Comparison of ENCODE assay signal across 8 cellular contexts in the genomic region with DNA sequence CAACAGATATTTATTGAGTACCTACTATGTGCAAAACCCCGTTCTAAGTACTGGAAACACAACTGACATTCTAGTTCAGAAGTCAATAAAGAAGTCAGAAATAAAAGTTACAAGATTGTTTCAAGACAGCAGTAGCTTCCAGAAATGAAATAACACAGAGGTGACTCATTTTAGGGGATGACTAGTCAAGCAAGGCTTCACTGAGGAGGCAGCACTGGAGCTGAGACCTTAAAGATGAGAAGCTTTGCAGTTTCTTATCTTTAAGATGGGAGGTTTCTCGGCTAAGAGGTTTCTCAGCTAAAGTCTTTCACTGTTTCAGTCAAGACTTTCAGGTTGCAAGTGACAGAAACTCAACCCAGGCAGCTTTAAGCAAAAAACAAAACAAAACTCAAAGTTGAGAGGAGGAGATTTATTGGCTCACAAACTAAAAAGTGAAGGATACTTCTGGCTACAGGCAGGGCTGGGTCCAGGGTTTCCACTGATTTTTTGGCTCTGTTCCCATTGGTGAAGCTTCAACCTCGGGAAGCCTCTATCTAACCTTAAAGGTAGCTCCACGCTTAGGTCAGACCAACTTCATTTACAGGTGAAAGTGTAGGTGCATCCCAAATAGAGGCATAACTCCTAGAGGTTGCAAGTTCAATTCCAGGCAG. TPM values are rescaled to one million over a fixed set of nuclear protein-coding genes. Genes with fewer than 3 reads are reported as not detected.
A peak's percentile ranks its signal among the peaks of the same experiment; 100 is the strongest.
DNase-seq lines count a peak whose midpoint lies in the region; ATAC-seq and TF ChIP-seq lines count a peak whose summit lies in the region.

No MANE protein-coding gene starts in this region.

- H3K9me3 ChIP-seq in AG04450 (ENCODE audit: control insufficient read depth, insufficient read depth, low read length) (no peaks in the 10 kb centered on the region), PC-3 (ENCODE audit: low read length) (no peaks in the 10 kb centered on the region)
- H3K9me3 ChIP-seq in naive thymus-derived CD4-positive, alpha-beta T cell (ENCODE audit: control insufficient read depth in 2 of 3, low read length in 3 of 3): no peaks in the 10 kb centered on the region

- H3K27me3 Mint-ChIP-seq in activated naive CD4-positive, alpha-beta T cell treated with anti-CD3 and anti-CD28 coated beads, Interleukin-2, amount 10 ng/mL, durations not matched to agents 7 days and 5 days: no peaks in the 10 kb centered on the region
- peaks cover 0 to 9% (median 2%) of the 10 kb centered on the region in 5 donors for H3K27me3 Mint-ChIP-seq in naive thymus-derived CD4-positive, alpha-beta T cell

- H3F3A ChIP-seq in PC-3 (ENCODE audit: low read length, unreplicated experiment): no peaks in the 10 kb centered on the region

- H3K27ac Mint-ChIP-seq in activated naive CD4-positive, alpha-beta T cell treated with anti-CD3 and anti-CD28 coated beads, Interleukin-2, amount 10 ng/mL, durations not matched to agents 7 days and 5 days: no peak overlapping the region
- no peak overlapping the region for H3K27ac Mint-ChIP-seq in naive thymus-derived CD4-positive, alpha-beta T cell

- no peaks in the 10 kb centered on the region for H3K36me3 Mint-ChIP-seq in activated naive CD4-positive, alpha-beta T cell treated with anti-CD3 and anti-CD28 coated beads, Interleukin-2, amount 10 ng/mL, durations not matched to agents 7 days and 5 days
- H3K36me3 Mint-ChIP-seq in naive thymus-derived CD4-positive, alpha-beta T cell: no peaks in the 10 kb centered on the region

- H3K9me3 Mint-ChIP-seq in activated naive CD4-positive, alpha-beta T cell treated with anti-CD3 and anti-CD28 coated beads, Interleukin-2, amount 10 ng/mL, durations not matched to agents 7 days and 5 days: no peaks in the 10 kb centered on the region
- no peaks in the 10 kb centered on the region for H3K9me3 Mint-ChIP-seq in naive thymus-derived CD4-positive, alpha-beta T cell

- POLR2A ChIA-PET in AG04450 (lab: Yijun Ruan, JAX): interaction anchor here (0.6 to 1.7 kb wide), 4 partner anchors 9 to 67 kb away, joined by 3 to 28 read pairs (median 11); no protein-coding TSS in a partner anchor
- POLR2A ChIA-PET in PC-3 (lab: Charles Lee; ENCODE audit: unreplicated experiment): no interaction called here
- POLR2A ChIA-PET in naive thymus-derived CD4-positive, alpha-beta T cell (lab: Charles Lee): no interaction called here

- no peak for TF ChIP-seq CTCF in AG04450 (IDR thresholded peaks at IDR 0.05; ENCODE audit: low read depth, low read length)
- TF ChIP-seq CTCF in PC-3 (conservative IDR thresholded peaks at IDR 0.05; ENCODE audit: low read depth, low read length): no peak

- H3K4me3 Mint-ChIP-seq in activated naive CD4-positive, alpha-beta T cell treated with anti-CD3 and anti-CD28 coated beads, Interleukin-2, amount 10 ng/mL, durations not matched to agents 7 days and 5 days: no peak overlapping the region
- no peak overlapping the region for H3K4me3 Mint-ChIP-seq in naive thymus-derived CD4-positive, alpha-beta T cell

- H3K9ac ChIP-seq in PC-3 (ENCODE audit: low read length): no peak overlapping the region

- H3K27me3 ChIP-seq in AG04450 (ENCODE audit: control insufficient read depth, insufficient read depth, low read length) (no peaks in the 10 kb centered on the region), PC-3 (ENCODE audit: low read length) (no peaks in the 10 kb centered on the region)
- H3K27me3 ChIP-seq in naive thymus-derived CD4-positive, alpha-beta T cell (ENCODE audit: control insufficient read depth in 2 of 2, insufficient read depth in 2 of 2, low read length in 2 of 2): no peaks in the 10 kb centered on the region

- no peak overlapping the region for H2AFZ ChIP-seq in PC-3 (ENCODE audit: low read length)

- H3K4me1 Mint-ChIP-seq in activated naive CD4-positive, alpha-beta T cell treated with anti-CD3 and anti-CD28 coated beads, Interleukin-2, amount 10 ng/mL, durations not matched to agents 7 days and 5 days: no peaks in the 10 kb centered on the region
- peaks cover 0 to 14% (median 0%) of the 10 kb centered on the region in 7 donors for H3K4me1 Mint-ChIP-seq in naive thymus-derived CD4-positive, alpha-beta T cell

- H3K9me2 ChIP-seq in PC-3 (replicated peaks; ENCODE audit: low read length): no peaks in the 10 kb centered on the region

- H3K4me3 ChIP-seq in AG04450 (ENCODE audit: low read depth, low read length): no peak overlapping the region
- peak overlapping the region; percentile 30; the same call in 1 of the 2 replicates for H3K4me3 ChIP-seq in PC-3 (ENCODE audit: low read length)
- no peak overlapping the region for H3K4me3 ChIP-seq in naive thymus-derived CD4-positive, alpha-beta T cell (ENCODE audit: low read length)

- H3K27ac ChIP-seq in AG04450 (ENCODE audit: low read depth, low read length) (peak overlapping the region; percentile 65), PC-3 (ENCODE audit: low read length) (peak overlapping the region; percentile 74)
- no peak overlapping the region for H3K27ac ChIP-seq in naive thymus-derived CD4-positive, alpha-beta T cell (ENCODE audit: low read depth, low read length)

- no peaks in the 10 kb centered on the region for H3K79me2 ChIP-seq in PC-3 (ENCODE audit: low read length)

- H4K20me1 ChIP-seq in PC-3 (ENCODE audit: low read length): no peaks in the 10 kb centered on the region

- peaks cover 25% of the 10 kb centered on the region for H3K4me1 ChIP-seq in PC-3 (ENCODE audit: insufficient read depth, low read length)
- H3K4me1 ChIP-seq in naive thymus-derived CD4-positive, alpha-beta T cell (ENCODE audit: control insufficient read depth in 2 of 2, insufficient read depth in 2 of 2, low read length in 2 of 2): no peaks in the 10 kb centered on the region

- DNase-seq in AG04450 (ENCODE audit: low read depth, low spot score) (peak; percentile 51), PC-3 (peak; percentile 73), fibroblast of the conjunctiva (ENCODE audit: low read depth) (peak; percentile 69), Right ventricle myocardium inferior (ENCODE audit: missing footprints) (no peak)
- no peak for DNase-seq in activated naive CD4-positive, alpha-beta T cell treated with anti-CD3 and anti-CD28 coated beads, Interleukin-2, amount 10 ng/mL, durations not matched to agents 7 days and 5 days
- no peak for DNase-seq in naive thymus-derived CD4-positive, alpha-beta T cell

- no peaks in the 10 kb centered on the region for H3K36me3 ChIP-seq in PC-3 (ENCODE audit: low read depth, low read length)
- H3K36me3 ChIP-seq in naive thymus-derived CD4-positive, alpha-beta T cell (ENCODE audit: control insufficient read depth in 2 of 3, insufficient read depth in 3 of 3, low read length in 3 of 3): no peaks in the 10 kb centered on the region

- ATAC-seq in GM21381 (IDR thresholded peaks at IDR 0.05; ENCODE audit: unreplicated experiment) (peak; percentile 70), PC-3 (no peak), HG03039 (IDR thresholded peaks at IDR 0.05; ENCODE audit: unreplicated experiment) (no peak), Right ventricle myocardium inferior (no peak)
- ATAC-seq in naive thymus-derived CD4-positive, alpha-beta T cell: no peak

- intact Hi-C loops in PC-3 (cut with micrococcal nuclease): no loop called here
- intact Hi-C loops in naive thymus-derived CD4-positive, alpha-beta T cell (cut with micrococcal nuclease): no loop called here
- intact Hi-C loops in Right ventricle myocardium inferior (cut with DNase I): no loop called here

- peak overlapping the region; percentile 48 for H3K4me2 ChIP-seq in PC-3 (ENCODE audit: low read length)

- CTCF ChIA-PET in AG04450 (lab: Charles Lee) (interaction anchor here (0.5 to 5.2 kb wide), 8 partner anchors 30 to 1003 kb away, joined by 3 to 24 read pairs (median 3); no protein-coding TSS in a partner anchor), PC-3 (lab: Charles Lee) (no interaction called here)
- CTCF ChIA-PET in activated naive CD4-positive, alpha-beta T cell treated with anti-CD3 and anti-CD28 coated beads, Interleukin-2, amount 10 ng/mL, durations not matched to agents 7 days and 5 days (lab: Charles Lee): interaction anchor here (1.0 to 2.0 kb wide), 3 partner anchors 9 to 1922 kb away, joined by 3 to 12 read pairs (median 3); no protein-coding TSS in a partner anchor
- CTCF ChIA-PET in naive thymus-derived CD4-positive, alpha-beta T cell (lab: Charles Lee): no interaction called here

- BruUV-seq in PC-3 (replicated peaks; lab: Mats Ljungman, UMichigan): no TSS peak

RNA-seq across cellular contexts. Expression of a gene that starts 7.4 kb away (rescaled TPM):
- 1,281 and 1,465 TPM in 2 replicates for polyA plus RNA-seq in AG04450 (2011; rRNA removed)
- polyA minus RNA-seq in AG04450 (2011; rRNA and poly(A)+ RNA removed): 747 and 998 TPM in 2 replicates
- total RNA-seq in PC-3 (2014; rRNA removed) (0.75 TPM in 1 of 2 replicates, not detected in the other), Right ventricle myocardium inferior (135 TPM)
- under 1 TPM in 4 of 5 experiments, not detected in 1; 0.51 to 0.59 (median 0.58) TPM for total RNA-seq in naive thymus-derived CD4-positive, alpha-beta T cell
- not detected for polyA plus RNA-seq in naive thymus-derived CD4-positive, alpha-beta T cell

RNA-seq across cellular contexts. Expression of a gene that starts 37.3 kb away (rescaled TPM):
- 10.5 and 20.6 TPM in 2 replicates for polyA plus RNA-seq in AG04450 (2011; rRNA removed)
- polyA minus RNA-seq in AG04450 (2011; rRNA and poly(A)+ RNA removed): 8.4 and 13.4 TPM in 2 replicates
- total RNA-seq in PC-3 (2014; rRNA removed) (8.0 and 15.0 TPM in 2 replicates), Right ventricle myocardium inferior (8.6 TPM)
- total RNA-seq in naive thymus-derived CD4-positive, alpha-beta T cell: 10 to 100 TPM in 1 of 5 experiments, 1 to 10 TPM in 4; 1.1 to 16.9 (median 2.5) TPM
- polyA plus RNA-seq in naive thymus-derived CD4-positive, alpha-beta T cell: under 1 TPM; 0.03 to 0.22 TPM

Comparison
In these comparisons a context has a peak if more than half of its experiments do, and no peak if none do; other contexts are left out.
1. DNase-seq: peak in AG04450 (single experiment), PC-3 (single experiment) and fibroblast of the conjunctiva (single experiment); none in activated naive CD4-positive, alpha-beta T cell treated with anti-CD3 and anti-CD28 coated beads, Interleukin-2, amount 10 ng/mL, durations not matched to agents 7 days and 5 days (single experiment), naive thymus-derived CD4-positive, alpha-beta T cell (0 of 9) and Right ventricle myocardium inferior (single experiment).
2. RNA of a gene that starts 7.4 kb away (total RNA-seq): 135 TPM in Right ventricle myocardium inferior (single experiment); 0.51 to 0.59 TPM in naive thymus-derived CD4-positive, alpha-beta T cell and 0.75 TPM in PC-3; every median in the first group is over 10 times any median in the second.
3. CTCF ChIA-PET loops: an anchor here in AG04450 (0.5 to 5.2 kb wide) and activated naive CD4-positive, alpha-beta T cell treated with anti-CD3 and anti-CD28 coated beads, Interleukin-2, amount 10 ng/mL, durations not matched to agents 7 days and 5 days (1.0 to 2.0 kb wide); none called in PC-3 and naive thymus-derived CD4-positive, alpha-beta T cell.